In the genomic region with DNA sequence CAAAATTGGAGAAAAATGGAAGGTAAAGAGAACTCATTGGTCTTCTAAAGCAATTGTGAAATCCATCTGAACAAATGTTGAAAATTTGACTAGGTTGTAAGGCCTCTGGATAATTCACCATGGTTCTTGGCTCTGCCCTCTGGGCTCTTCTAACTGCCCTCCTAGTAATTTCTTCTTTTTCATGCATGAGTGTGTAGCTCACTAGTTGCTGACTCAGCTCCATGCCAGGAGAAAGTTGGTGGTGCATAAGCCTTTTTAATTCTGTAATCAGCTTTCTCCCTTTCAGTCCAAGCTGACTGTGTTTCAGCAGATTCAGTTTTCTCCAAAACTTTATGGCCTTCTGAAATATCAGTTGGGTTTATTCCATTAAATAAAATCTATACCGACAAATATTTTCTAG, we compare ENCODE assay signal across 34 cellular contexts.
"Had no signal": no experiment of that assay in that cellular context is flagged by ENCODE, and none has a peak within 500 bp of the region (broad histone marks: within the 10 kb centered on the region; RNA-seq: fewer than 3 reads in every experiment).

No MANE protein-coding gene starts in this region.

- H3K4me3 ChIP-seq: adrenal gland, body of pancreas, breast epithelium, MG63, Peyer's patch, SJSA1 had no signal

- FAIRE-seq: astrocyte had no signal

- ATAC-seq: activated CD8-positive, alpha-beta T cell treated with anti-CD3 and anti-CD28 coated beads for 36 hours; activated naive CD4-positive, alpha-beta T cell treated with anti-CD3 and anti-CD28 coated beads, Interleukin-2, amount 50 U/mL, for 72 hours; body of pancreas; PC-3; SK-N-SH treated with all-trans-retinoic acid at 6 μM for 48 hours; T-cell; T-helper 17 cell had no signal

- H3K4me1 ChIP-seq: adrenal gland, body of pancreas, breast epithelium, Peyer's patch, SJSA1 had no signal

- H3K9me3 ChIP-seq: adrenal gland, body of pancreas, breast epithelium, MG63, Peyer's patch, SJSA1 had no signal

- H3K27ac ChIP-seq: adrenal gland, body of pancreas, breast epithelium, Peyer's patch, SJSA1, VCaP had no signal

- DNase-seq: activated B cell treated with CpG ODN at 0.5 μM for 24 hours; activated CD4-positive, alpha-beta T cell treated with anti-CD3 and anti-CD28 coated beads for 48 hours; activated CD4-positive, CD25-positive, alpha-beta regulatory T cell treated with anti-CD3 and anti-CD28 coated beads, Interleukin-2, amount 50 U/mL, for 72 hours; activated CD8-positive, alpha-beta T cell treated with anti-CD3 and anti-CD28 coated beads for 36 hours; activated gamma-delta T cell; activated naive CD4-positive, alpha-beta T cell treated with anti-CD3 and anti-CD28 coated beads for 36 hours; activated T-cell treated with anti-CD3 and anti-CD28 coated beads, Interleukin-2, amount 50 U/mL, for 24 hours; adrenal gland; body of pancreas; Kasumi-1; KG1; MG63; NCI-H1048; NCI-H1105 treated with DMSO at 0.1 percent for 48 hours; NCI-H1436; NCI-H1694; NCI-H1930; NCI-H2081 treated with DMSO at 0.1 percent for 48 hours; NCI-H226; NCI-H446 treated with DMSO at 0.1 percent for 48 hours; NCI-H69; NK-92 treated with Interleukin-12 subunit alpha and Interleukin-12 subunit beta, amount 100 ng/mL, for 24 hours; PC-3; Peyer's patch; RPMI8226; SHP77 treated with DMSO at 0.1 percent for 48 hours; T-cell; T-helper 17 cell had no signal
